In genomic region chr12:92143280-92143679, GRCh38 we compare ENCODE assay signal across 8 cellular contexts. TPM values are rescaled to one million over a fixed set of nuclear protein-coding genes. Genes with fewer than 3 reads are reported as not detected.
DNase-seq lines count a peak whose midpoint lies in the region; FAIRE-seq and TF ChIP-seq lines count a peak whose summit lies in the region.

No MANE protein-coding gene starts in this region.

- peaks cover 40% of the 10 kb centered on the region for H3K36me3 ChIP-seq in SJCRH30
- H3K36me3 ChIP-seq in fibroblast of lung (ENCODE audit: control insufficient read depth, insufficient read depth, low read length), result no peaks in the 10 kb centered on the region
- peaks cover 4% of the 10 kb centered on the region for H3K36me3 ChIP-seq in rectal smooth muscle tissue (ENCODE audit: control insufficient read depth, insufficient read depth, low read length)

- no peak for DNase-seq in GM12892 (ENCODE audit: insufficient read length)
- no peak for DNase-seq in SJCRH30
- DNase-seq in fibroblast of lung (ENCODE audit: low read depth in 2 of 2), result peak in 1 of 2 donors; percentile 33
- no peak for DNase-seq in NCI-H774 (lab: John Stamatoyannopoulos, UW)
- DNase-seq in activated CD4-positive, alpha-beta T cell treated with anti-CD3 and anti-CD28 coated beads, Interleukin-2, amount 50 U/mL, for 1 hour, result no peak
- DNase-seq in SW480 (ENCODE audit: low spot score), result no peak
- no peak for DNase-seq in DMS79 treated with DMSO at 0.1 percent for 48 hours (lab: John Stamatoyannopoulos, UW)

- H3K4me3 ChIP-seq in SJCRH30, result peak overlapping the region; percentile 90
- H3K4me3 ChIP-seq in fibroblast of lung (replicated peaks in 1 of 4; ENCODE audit: control extremely low read depth in 1 of 4, insufficient read depth in 1 of 4, low read depth in 3 of 4, low read length in 4 of 4), result peak overlapping the region; percentile 82 to 99 (median 86)
- H3K4me3 ChIP-seq in rectal smooth muscle tissue (ENCODE audit: low read length), result peak overlapping the region; percentile 88

- 0 out of 2 replicates have a peak, but pooled peaks have one; percentile 25 for TF ChIP-seq POLR2A in GM12892 (IDR thresholded peaks at IDR 0.05; ENCODE audit: low read depth, low read length)

- H4K20me1 ChIP-seq in fibroblast of lung (ENCODE audit: control insufficient read depth, extremely low read depth, insufficient read depth, low read length), result no peaks in the 10 kb centered on the region

- TF ChIP-seq CTCF in fibroblast of lung (conservative IDR thresholded peaks at IDR 0.05 in 1 of 2, IDR thresholded peaks at IDR 0.05 in 1 of 2; ENCODE audit: low read depth in 1 of 2, low read length in 2 of 2), result no peak

- no peaks in the 10 kb centered on the region for H3K27me3 ChIP-seq in SJCRH30
- no peaks in the 10 kb centered on the region for H3K27me3 ChIP-seq in fibroblast of lung (ENCODE audit: control insufficient read depth, insufficient read depth, low read length)
- no peaks in the 10 kb centered on the region for H3K27me3 ChIP-seq in rectal smooth muscle tissue (ENCODE audit: control insufficient read depth, insufficient read depth, low read length)

- H3K4me1 ChIP-seq in SJCRH30 (peaks cover 26% of the 10 kb centered on the region), fibroblast of lung (ENCODE audit: control insufficient read depth, extremely low read depth, insufficient read depth, low read length) (no peaks in the 10 kb centered on the region), rectal smooth muscle tissue (ENCODE audit: control insufficient read depth, insufficient read depth, low read length) (peaks cover 10% of the 10 kb centered on the region)

- no peak overlapping the region for H2AFZ ChIP-seq in fibroblast of lung (ENCODE audit: low read length)

- peaks cover 70% of the 10 kb centered on the region for H3K79me2 ChIP-seq in fibroblast of lung (ENCODE audit: control insufficient read depth, insufficient read depth, low read length)

- H3K27ac ChIP-seq in SJCRH30 (no peak overlapping the region), fibroblast of lung (ENCODE audit: insufficient read depth, low read length) (peak overlapping the region; percentile 51), rectal smooth muscle tissue (ENCODE audit: low read depth, low read length) (peak overlapping the region; percentile 88)

- H3K9ac ChIP-seq in fibroblast of lung (ENCODE audit: insufficient read depth, low read length), result peak overlapping the region; percentile 23
- H3K9ac ChIP-seq in rectal smooth muscle tissue (ENCODE audit: low read length), result no peak overlapping the region

- H3K4me2 ChIP-seq in fibroblast of lung (ENCODE audit: extremely low read depth, insufficient read depth, low read length), result peak overlapping the region; percentile 38

- H3K9me3 ChIP-seq in SJCRH30 (replicated peaks) (no peaks in the 10 kb centered on the region), fibroblast of lung (ENCODE audit: control insufficient read depth, insufficient read depth, low read depth, low read length) (no peaks in the 10 kb centered on the region)

- FAIRE-seq in GM12892 (lab: Jason Lieb, UNC), result peak; percentile 54

RNA-seq across cellular contexts. Expression of gene BTG1, which starts 2.4 kb away (rescaled TPM):
- 123 TPM for polyA plus RNA-seq in GM12892 (2012; ENCODE audit: missing spikeins)
- total RNA-seq in SJCRH30 (2014; rRNA removed; shearing (Covaris generic)), result 14.1 and 14.3 TPM in 2 replicates
- total RNA-seq in fibroblast of lung, result 13.4 and 18.2 TPM in 2 replicates
- polyA plus RNA-seq in fibroblast of lung, result 23.1 and 32.2 TPM in 2 replicates
- 30.1 and 33.3 TPM in 2 replicates for polyA plus RNA-seq in fibroblast of lung (2012)
- polyA minus RNA-seq in fibroblast of lung (ENCODE audit: low replicate concordance), result 91.7 and 126 TPM in 2 replicates
